Comparison of ENCODE assay signal across 8 cellular contexts in genomic region chr19:40464059-40465024, GRCh38. TPM values are rescaled to one million over a fixed set of nuclear protein-coding genes. Genes with fewer than 3 reads are reported as not detected.
A peak's percentile ranks its signal among the peaks of the same experiment; 100 is the strongest.
DNase-seq lines count a peak whose midpoint lies in the region; ATAC-seq and TF ChIP-seq lines count a peak whose summit lies in the region.

No MANE protein-coding gene starts in this region.

- intact Hi-C loops in left cardiac atrium (cut with DNase I) (loop anchor here in 1 of 2 donors (5.0 kb wide), 1 partner anchor 138 kb away; the partner anchor contains the start of gene LTBP4), prostate gland (cut with DNase I) (loop anchor here (2.0 to 10.0 kb wide), 6 partner anchors 20 to 170 kb away; partner anchors contain the start of genes LTBP4, SERTAD1, SERTAD3 and SHKBP1)

- WGBS in prostate gland = 18% methylated on average over 11 of the region's 11 CpGs
- WGBS in urinary bladder = 19% methylated on average over 11 of the region's 11 CpGs

- H3K27ac ChIP-seq in prostate gland = peak overlapping the region; percentile 96 to 97
- peak overlapping the region; percentile 68 for H3K27ac ChIP-seq in urinary bladder (ENCODE audit: low read depth)

- H3K36me3 ChIP-seq in prostate gland = no peaks in the 10 kb centered on the region
- H3K36me3 ChIP-seq in urinary bladder (ENCODE audit: insufficient read depth) = no peaks in the 10 kb centered on the region

- peak; percentile 35 for TF ChIP-seq POLR2A in prostate gland (IDR thresholded peaks at IDR 0.05)

- no peaks in the 10 kb centered on the region for H3K27me3 ChIP-seq in prostate gland (replicated peaks; ENCODE audit: insufficient read depth)

- ATAC-seq in left cardiac atrium = peak in 1 of 2 donors; percentile 45
- ATAC-seq in GM18868 (IDR thresholded peaks at IDR 0.05; ENCODE audit: unreplicated experiment) = no peak

- TF ChIP-seq CTCF in prostate gland (IDR thresholded peaks at IDR 0.05) = peak; percentile 72 to 90 (median 84)

- H3K4me1 ChIP-seq in prostate gland (replicated peaks) = peaks cover 11% of the 10 kb centered on the region
- H3K4me1 ChIP-seq in urinary bladder (ENCODE audit: insufficient read depth) = peaks cover 2% of the 10 kb centered on the region

- no peaks in the 10 kb centered on the region for H3K9me3 ChIP-seq in prostate gland

- peak; percentile 82 for DNase-seq in GM03348 (ENCODE audit: low spot score)
- peak; percentile 53 for DNase-seq in NCI-H1105 treated with DMSO at 0.1 percent for 48 hours (lab: John Stamatoyannopoulos, UW)
- DNase-seq in T follicular helper cell (ENCODE audit: low read depth) = peak; percentile 63
- peak; percentile 76 for DNase-seq in amniotic stem cell (lab: John Stamatoyannopoulos, UW)
- DNase-seq in left cardiac atrium = peak; percentile 87
- peak; percentile 69 for DNase-seq in prostate gland (ENCODE audit: low spot score)

- H3K4me3 ChIP-seq in prostate gland = peak overlapping the region; percentile 69 to 71
- H3K4me3 ChIP-seq in urinary bladder (ENCODE audit: low read depth, low read length) = no peak overlapping the region

RNA-seq across cellular contexts. Expression of gene BLVRB, which starts 1.2 kb away (rescaled TPM):
- total RNA-seq in left cardiac atrium = 100 to 1,000 TPM in 1 of 2 donors, 10 to 100 TPM in 1; 72.7 to 112 TPM
- total RNA-seq in prostate gland = 100 to 1,000 TPM; 101 to 261 TPM
- total RNA-seq in urinary bladder = 48.2 TPM
- 200 TPM for polyA plus RNA-seq in urinary bladder

RNA-seq across cellular contexts. Expression of gene SPTBN4, which starts 2.5 kb away (rescaled TPM):
- 1 to 10 TPM; 3.4 to 4.8 TPM for total RNA-seq in left cardiac atrium
- total RNA-seq in prostate gland = 10 to 100 TPM in 1 of 2 donors, 1 to 10 TPM in 1; 5.2 to 21.9 TPM
- total RNA-seq in urinary bladder = 1.7 TPM
- 3.8 TPM for polyA plus RNA-seq in urinary bladder

RNA-seq across cellular contexts. Expression of gene SERTAD3, which starts 20.2 kb away (rescaled TPM):
- 10 to 100 TPM; 29.1 to 41.2 TPM for total RNA-seq in left cardiac atrium
- 10 to 100 TPM; 22.7 to 37.3 TPM for total RNA-seq in prostate gland
- total RNA-seq in urinary bladder = 32.2 TPM
- 43.8 TPM for polyA plus RNA-seq in urinary bladder

RNA-seq across cellular contexts. Expression of gene SERTAD1, which starts 38.5 kb away (rescaled TPM):
- total RNA-seq in left cardiac atrium (10 to 100 TPM in 1 of 2 donors, 1 to 10 TPM in 1; 9.4 to 17.0 TPM), prostate gland (10 to 100 TPM; 15.9 to 19.5 TPM), urinary bladder (6.8 TPM)
- 24.5 TPM for polyA plus RNA-seq in urinary bladder

RNA-seq across cellular contexts. Expression of gene PRX, which starts 51.2 kb away (rescaled TPM):
- total RNA-seq in left cardiac atrium (1 to 10 TPM; 2.8 to 3.6 TPM), prostate gland (10 to 100 TPM in 1 of 2 donors, 1 to 10 TPM in 1; 4.1 to 10.7 TPM), urinary bladder (3.2 TPM)
- 6.7 TPM for polyA plus RNA-seq in urinary bladder
